Comparison of ENCODE assay signal across 12 cellular contexts in genomic region chr9:71760901-71761300, GRCh38. TPM values are rescaled to one million over a fixed set of nuclear protein-coding genes. Genes with fewer than 3 reads are reported as not detected.
A peak's percentile ranks its signal among the peaks of the same experiment; 100 is the strongest.
DNase-seq lines count a peak whose midpoint lies in the region; ATAC-seq and TF ChIP-seq lines count a peak whose summit lies in the region.
"Had no signal": no experiment of that assay in that cellular context is flagged by ENCODE, and none has a peak within 500 bp of the region (broad histone marks: within the 10 kb centered on the region; RNA-seq: fewer than 3 reads in every experiment).

No MANE protein-coding gene starts in this region.

- peaks cover 80% of the 10 kb centered on the region for H3K4me1 ChIP-seq in RWPE2 (ENCODE audit: insufficient read depth, poor library complexity, severe bottlenecking)

- peaks cover 6% of the 10 kb centered on the region for H3K36me3 ChIP-seq in RWPE2 (ENCODE audit: low read depth)

- no peak overlapping the region for H3K4me3 ChIP-seq in RWPE2 (ENCODE audit: severe bottlenecking)

- no peaks in the 10 kb centered on the region for H3K9me3 ChIP-seq in RWPE2 (ENCODE audit: severe bottlenecking)

- H3K27me3 Mint-ChIP-seq in activated naive CD4-positive, alpha-beta T cell treated with anti-CD3 and anti-CD28 coated beads, Interleukin-2, amount 10 ng/mL, durations not matched to agents 7 days and 5 days, result no peaks in the 10 kb centered on the region

- ATAC-seq in activated naive CD4-positive, alpha-beta T cell treated with anti-CD3 and anti-CD28 coated beads, Interleukin-2, amount 50 U/mL, for 72 hours, result no peak
- ATAC-seq in RWPE2 (ENCODE audit: low read depth) (no peak), HG03196 (IDR thresholded peaks at IDR 0.05; ENCODE audit: unreplicated experiment) (no peak)
- no peak for ATAC-seq in stimulated activated effector memory CD8-positive, alpha-beta T cell treated with anti-CD3 and anti-CD28 coated beads, Interleukin-12 subunit alpha, Interleukin-12 subunit beta, amount 100 ng/mL, for 72 hours

- H3K36me3 Mint-ChIP-seq in activated naive CD4-positive, alpha-beta T cell treated with anti-CD3 and anti-CD28 coated beads, Interleukin-2, amount 50 U/mL, for 72 hours, result peaks cover 0 to 17% of the 10 kb centered on the region in 2 donors
- H3K36me3 Mint-ChIP-seq in activated naive CD4-positive, alpha-beta T cell treated with anti-CD3 and anti-CD28 coated beads, Interleukin-2, amount 10 ng/mL, durations not matched to agents 7 days and 5 days, result peaks cover 46% of the 10 kb centered on the region
- H3K36me3 Mint-ChIP-seq in stimulated activated effector memory CD8-positive, alpha-beta T cell treated with anti-CD3 and anti-CD28 coated beads, Interleukin-12 subunit alpha, Interleukin-12 subunit beta, amount 100 ng/mL, for 72 hours, result peaks cover 70% of the 10 kb centered on the region

- no peak for TF ChIP-seq CTCF in RWPE2 (IDR thresholded peaks at IDR 0.05; ENCODE audit: poor library complexity, severe bottlenecking)

- DNase-seq in activated naive CD4-positive, alpha-beta T cell treated with anti-CD3 and anti-CD28 coated beads, Interleukin-2, amount 50 U/mL, for 72 hours (ENCODE audit: low spot score in 2 of 2), result no peak
- DNase-seq in activated naive CD4-positive, alpha-beta T cell treated with anti-CD3 and anti-CD28 coated beads, Interleukin-2, amount 10 ng/mL, durations not matched to agents 7 days and 5 days, result no peak
- DNase-seq in RWPE2 (ENCODE audit: low spot score) (no peak), islet precursor cell (peak; percentile 77), putamen (ENCODE audit: low spot score) (no peak), NCI-H146 treated with DMSO at 0.1 percent for 48 hours (lab: John Stamatoyannopoulos, UW; ENCODE audit: unreplicated experiment) (no peak)
- no peak for DNase-seq in stimulated activated effector memory CD8-positive, alpha-beta T cell treated with anti-CD3 and anti-CD28 coated beads, Interleukin-12 subunit alpha, Interleukin-12 subunit beta, amount 100 ng/mL, for 72 hours (ENCODE audit: low spot score in 2 of 2)
- DNase-seq: NCI-H2029 had no signal

- no peaks in the 10 kb centered on the region for H3K9me3 Mint-ChIP-seq in activated naive CD4-positive, alpha-beta T cell treated with anti-CD3 and anti-CD28 coated beads, Interleukin-2, amount 50 U/mL, for 72 hours
- no peaks in the 10 kb centered on the region for H3K9me3 Mint-ChIP-seq in activated naive CD4-positive, alpha-beta T cell treated with anti-CD3 and anti-CD28 coated beads, Interleukin-2, amount 10 ng/mL, durations not matched to agents 7 days and 5 days
- no peaks in the 10 kb centered on the region for H3K9me3 Mint-ChIP-seq in stimulated activated effector memory CD8-positive, alpha-beta T cell treated with anti-CD3 and anti-CD28 coated beads, Interleukin-12 subunit alpha, Interleukin-12 subunit beta, amount 100 ng/mL, for 72 hours
- H3K9me3 Mint-ChIP-seq: activated T-helper 2 cell treated with anti-CD3 and anti-CD28 coated beads, Interferon-gamma antibody, Interleukin-2, Interleukin-4, amounts not matched to agents 10 μg/mL and 5 μg/mL and 100 μg/mL, durations not matched to agents 14 hours and 24 hours and 36 hours; CD8-positive, alpha-beta T cell; T-helper 1 cell treated with Interleukin-12 subunit alpha and Interleukin-12 subunit beta and Interleukin-4 antibody, amounts not matched to agents 30 μg/mL and 1 μg/mL, for 36 hours had no signal

- H3K27me3 ChIP-seq in RWPE2 (ENCODE audit: insufficient read depth, poor library complexity, severe bottlenecking), result no peaks in the 10 kb centered on the region

- CTCF ChIA-PET in activated naive CD4-positive, alpha-beta T cell treated with anti-CD3 and anti-CD28 coated beads, Interleukin-2, amount 10 ng/mL, durations not matched to agents 7 days and 5 days (lab: Charles Lee), result interaction anchor here (1.6 kb wide), 1 partner anchor 46 kb away, joined by 5 read pairs; no protein-coding TSS in a partner anchor

- H3K4me3 Mint-ChIP-seq in activated naive CD4-positive, alpha-beta T cell treated with anti-CD3 and anti-CD28 coated beads, Interleukin-2, amount 10 ng/mL, durations not matched to agents 7 days and 5 days, result no peak overlapping the region
- H3K4me3 Mint-ChIP-seq in stimulated activated effector memory CD8-positive, alpha-beta T cell treated with anti-CD3 and anti-CD28 coated beads, Interleukin-12 subunit alpha, Interleukin-12 subunit beta, amount 100 ng/mL, for 72 hours, result no peak overlapping the region
- H3K4me3 Mint-ChIP-seq: CD8-positive, alpha-beta T cell; T-helper 1 cell treated with Interleukin-12 subunit alpha and Interleukin-12 subunit beta and Interleukin-4 antibody, amounts not matched to agents 30 μg/mL and 1 μg/mL, for 36 hours had no signal

- peak overlapping the region; percentile 26 to 77 for H3K27ac Mint-ChIP-seq in activated naive CD4-positive, alpha-beta T cell treated with anti-CD3 and anti-CD28 coated beads, Interleukin-2, amount 50 U/mL, for 72 hours
- H3K27ac Mint-ChIP-seq in activated naive CD4-positive, alpha-beta T cell treated with anti-CD3 and anti-CD28 coated beads, Interleukin-2, amount 10 ng/mL, durations not matched to agents 7 days and 5 days, result no peak overlapping the region
- H3K27ac Mint-ChIP-seq in stimulated activated effector memory CD8-positive, alpha-beta T cell treated with anti-CD3 and anti-CD28 coated beads, Interleukin-12 subunit alpha, Interleukin-12 subunit beta, amount 100 ng/mL, for 72 hours, result peak overlapping the region; percentile 58
- H3K27ac Mint-ChIP-seq: activated T-helper 2 cell treated with anti-CD3 and anti-CD28 coated beads, Interferon-gamma antibody, Interleukin-2, Interleukin-4, amounts not matched to agents 10 μg/mL and 5 μg/mL and 100 μg/mL, durations not matched to agents 14 hours and 24 hours and 36 hours; CD8-positive, alpha-beta T cell; T-helper 1 cell treated with Interleukin-12 subunit alpha and Interleukin-12 subunit beta and Interleukin-4 antibody, amounts not matched to agents 30 μg/mL and 1 μg/mL, for 36 hours had no signal

- peaks cover 86% of the 10 kb centered on the region for H3K4me1 Mint-ChIP-seq in activated naive CD4-positive, alpha-beta T cell treated with anti-CD3 and anti-CD28 coated beads, Interleukin-2, amount 10 ng/mL, durations not matched to agents 7 days and 5 days
- peaks cover 89% of the 10 kb centered on the region for H3K4me1 Mint-ChIP-seq in stimulated activated effector memory CD8-positive, alpha-beta T cell treated with anti-CD3 and anti-CD28 coated beads, Interleukin-12 subunit alpha, Interleukin-12 subunit beta, amount 100 ng/mL, for 72 hours

- peak overlapping the region; percentile 84 for H3K27ac ChIP-seq in RWPE2 (ENCODE audit: poor library complexity, severe bottlenecking)

RNA-seq across cellular contexts. Expression of gene CEMIP2, which starts 7.4 kb away (rescaled TPM):
- total RNA-seq in activated naive CD4-positive, alpha-beta T cell treated with anti-CD3 and anti-CD28 coated beads, Interleukin-2, amount 50 U/mL, for 72 hours, result 10 to 100 TPM; 48.8 to 66.5 TPM
